ENCODE assay signal across 8 cellular contexts in genomic region chr9:118732998-118733397, GRCh38.
"Had no signal": no experiment of that assay in that cellular context is flagged by ENCODE, and none has a peak within 500 bp of the region (broad histone marks: within the 10 kb centered on the region; RNA-seq: fewer than 3 reads in every experiment).

No MANE protein-coding gene starts in this region.

- H3K4me3 ChIP-seq: GM12878 had no signal

- DNase-seq: GDM1, GF-D8 had no signal

- FAIRE-seq: G401.6, GM12878, GM12891, GM12892, GM18507, GM19239 had no signal

- ATAC-seq: GM12878 had no signal
